In the genomic region with DNA sequence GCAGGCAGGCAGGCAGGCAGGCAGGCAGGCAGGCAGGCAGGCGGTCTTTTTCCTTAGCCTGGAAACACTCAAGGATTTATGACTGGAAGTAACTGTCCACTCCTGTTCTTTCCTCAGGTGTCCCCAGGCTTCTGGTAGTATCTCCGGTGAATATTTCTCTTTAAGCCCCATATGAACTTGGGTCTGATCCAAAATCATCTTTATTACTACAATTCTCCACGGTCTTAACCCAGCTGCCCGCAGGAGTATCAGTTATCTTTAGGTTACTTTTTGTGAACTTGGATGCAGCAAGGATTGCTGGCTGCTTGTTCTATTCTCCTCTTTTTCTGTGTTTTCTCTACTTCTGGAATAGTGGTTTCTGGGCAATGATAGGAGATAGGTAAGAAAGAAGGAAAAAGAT, we compare ENCODE assay signal across 20 cellular contexts. TPM values are rescaled to one million over a fixed set of nuclear protein-coding genes. Genes with fewer than 3 reads are reported as not detected.
DNase-seq lines count a peak whose midpoint lies in the region; ATAC-seq and TF ChIP-seq lines count a peak whose summit lies in the region.
"Had no signal": no experiment of that assay in that cellular context is flagged by ENCODE, and none has a peak within 500 bp of the region (broad histone marks: within the 10 kb centered on the region; RNA-seq: fewer than 3 reads in every experiment).

No MANE protein-coding gene starts in this region.

- no peaks in the 10 kb centered on the region for H3K9me3 Mint-ChIP-seq in endothelial cell (ENCODE audit: unreplicated experiment)
- no peaks in the 10 kb centered on the region for H3K9me3 Mint-ChIP-seq in osteocyte (ENCODE audit: unreplicated experiment)
- H3K9me3 Mint-ChIP-seq: CD4-positive, CD25-positive, alpha-beta regulatory T cell; HFFc6 had no signal

- peaks cover 66% of the 10 kb centered on the region for H3K79me2 ChIP-seq in Loucy (ENCODE audit: insufficient read depth, low read length)

- peak overlapping the region; percentile 12 for H3K9ac ChIP-seq in Loucy (ENCODE audit: low read depth, low read length, poor library complexity, severe bottlenecking)

- H3K36me3 Mint-ChIP-seq in endothelial cell (ENCODE audit: low read depth, unreplicated experiment) (peaks cover 17% of the 10 kb centered on the region), osteocyte (ENCODE audit: unreplicated experiment) (peaks cover 8% of the 10 kb centered on the region)

- H3K4me1 Mint-ChIP-seq in endothelial cell (ENCODE audit: unreplicated experiment): peaks cover 55% of the 10 kb centered on the region
- H3K4me1 Mint-ChIP-seq in osteocyte (ENCODE audit: unreplicated experiment): peaks cover 40% of the 10 kb centered on the region

- DNase-seq in G401 (ENCODE audit: low spot score): peak; percentile 12
- no peak for DNase-seq in endothelial cell (ENCODE audit: low spot score)
- DNase-seq in osteocyte (ENCODE audit: extremely low spot score, unreplicated experiment): no peak
- DNase-seq in dermis blood vessel endothelial cell: no peak
- DNase-seq in stimulated activated naive CD4-positive, alpha-beta T cell (lab: John Stamatoyannopoulos, UW): no peak
- DNase-seq: Caco-2; CD4-positive, CD25-positive, alpha-beta regulatory T cell; DMS 273 treated with DMSO at 0.1 percent for 48 hours; HFFc6; NCI-H1092; NCI-H1436 treated with DMSO at 0.1 percent for 48 hours; NCI-H2029; NCI-H2227 treated with DMSO at 0.1 percent for 48 hours; NCI-H510A treated with DMSO at 0.1 percent for 48 hours; NCI-H748 treated with DMSO at 0.1 percent for 48 hours had no signal

- H3K9me3 ChIP-seq in Loucy (ENCODE audit: insufficient read depth, low read depth, low read length): no peaks in the 10 kb centered on the region
- H3K9me3 ChIP-seq: Caco-2, SJSA1 had no signal

- TF ChIP-seq CTCF in Loucy (conservative IDR thresholded peaks at IDR 0.05; ENCODE audit: low read length) (no peak), endothelial cell (IDR thresholded peaks at IDR 0.05; ENCODE audit: unreplicated experiment) (no peak), osteocyte (IDR thresholded peaks at IDR 0.05) (no peak)

- peaks cover 4% of the 10 kb centered on the region; the same call in 1 of the 2 replicates for H3F3A ChIP-seq in Loucy (ENCODE audit: low read depth)

- peaks cover 58% of the 10 kb centered on the region for H3K4me1 ChIP-seq in Loucy (ENCODE audit: insufficient read depth, low read length, poor library complexity, severe bottlenecking)

- H3K27ac Mint-ChIP-seq in endothelial cell (ENCODE audit: unreplicated experiment): no peak overlapping the region
- peak overlapping the region; percentile 52 for H3K27ac Mint-ChIP-seq in osteocyte (ENCODE audit: unreplicated experiment)
- H3K27ac Mint-ChIP-seq: HFFc6 had no signal

- ATAC-seq in GM19463 (IDR thresholded peaks at IDR 0.05; ENCODE audit: unreplicated experiment) (no peak), GM21390 (IDR thresholded peaks at IDR 0.05; ENCODE audit: unreplicated experiment) (no peak)
- ATAC-seq: K562 had no signal

- H3K9me2 ChIP-seq in Loucy (replicated peaks; ENCODE audit: low read depth, low read length): no peaks in the 10 kb centered on the region

- peak overlapping the region; percentile 58 for H3K4me2 ChIP-seq in Loucy (ENCODE audit: low read depth, low read length, poor library complexity, severe bottlenecking)

- peaks cover 6% of the 10 kb centered on the region for H3K27me3 Mint-ChIP-seq in endothelial cell (ENCODE audit: unreplicated experiment)
- no peaks in the 10 kb centered on the region for H3K27me3 Mint-ChIP-seq in osteocyte (ENCODE audit: unreplicated experiment)
- H3K27me3 Mint-ChIP-seq: CD4-positive, CD25-positive, alpha-beta regulatory T cell had no signal

- peak overlapping the region; percentile 47 for H3K4me3 ChIP-seq in Loucy (ENCODE audit: low read length, poor library complexity, severe bottlenecking)
- H3K4me3 ChIP-seq: K562, SJSA1 had no signal

- H3K27me3 ChIP-seq in Loucy (ENCODE audit: insufficient read depth, low read length, poor library complexity, severe bottlenecking): peaks cover 5% of the 10 kb centered on the region
- H3K27me3 ChIP-seq: SJSA1 had no signal

- 0 out of 2 replicates have a peak, but pooled peaks cover 3% of the 10 kb centered on the region for H3K36me3 ChIP-seq in Loucy (ENCODE audit: insufficient read depth, low read length)

- in situ Hi-C loops in G401 (cut with HindIII; ENCODE audit: low sequenced_read_pairs): no loop called here

- H3K4me3 Mint-ChIP-seq in endothelial cell (ENCODE audit: unreplicated experiment) (peak overlapping the region; percentile 51), osteocyte (ENCODE audit: unreplicated experiment) (no peak overlapping the region)
- H3K4me3 Mint-ChIP-seq: HFFc6 had no signal

- H2AFZ ChIP-seq in Loucy (ENCODE audit: low read length): no peak overlapping the region

- peaks cover 31% of the 10 kb centered on the region for H4K20me1 ChIP-seq in Loucy (ENCODE audit: insufficient read depth, low read length, poor library complexity, severe bottlenecking)

RNA-seq across cellular contexts. Expression of a gene that starts 3.3 kb away (rescaled TPM):
- 9.8 and 19.8 TPM in 2 replicates for total RNA-seq in G401 (2014; rRNA removed; shearing (Covaris generic))
- total RNA-seq in endothelial cell (ENCODE audit: unreplicated experiment) (112 TPM), osteocyte (45.1 and 49.0 TPM in 2 replicates), dermis blood vessel endothelial cell (28.4 and 29.3 TPM in 2 replicates)

RNA-seq across cellular contexts. Expression of a gene that starts 32.0 kb away (rescaled TPM):
- total RNA-seq in G401 (2014; rRNA removed; shearing (Covaris generic)): 47.9 and 63.2 TPM in 2 replicates
- total RNA-seq in endothelial cell (ENCODE audit: unreplicated experiment) (32.8 TPM), osteocyte (44.9 and 45.6 TPM in 2 replicates), dermis blood vessel endothelial cell (35.2 and 39.9 TPM in 2 replicates)

RNA-seq across cellular contexts. Expression of a gene that starts 54.0 kb away (rescaled TPM):
- 24.6 and 37.1 TPM in 2 replicates for total RNA-seq in G401 (2014; rRNA removed; shearing (Covaris generic))
- 47.3 TPM for total RNA-seq in endothelial cell (ENCODE audit: unreplicated experiment)
- 42.6 and 51.8 TPM in 2 replicates for total RNA-seq in osteocyte
- total RNA-seq in dermis blood vessel endothelial cell: 33.9 and 36.8 TPM in 2 replicates
